ENCODE assay signal across 3 cellular contexts in the genomic region with DNA sequence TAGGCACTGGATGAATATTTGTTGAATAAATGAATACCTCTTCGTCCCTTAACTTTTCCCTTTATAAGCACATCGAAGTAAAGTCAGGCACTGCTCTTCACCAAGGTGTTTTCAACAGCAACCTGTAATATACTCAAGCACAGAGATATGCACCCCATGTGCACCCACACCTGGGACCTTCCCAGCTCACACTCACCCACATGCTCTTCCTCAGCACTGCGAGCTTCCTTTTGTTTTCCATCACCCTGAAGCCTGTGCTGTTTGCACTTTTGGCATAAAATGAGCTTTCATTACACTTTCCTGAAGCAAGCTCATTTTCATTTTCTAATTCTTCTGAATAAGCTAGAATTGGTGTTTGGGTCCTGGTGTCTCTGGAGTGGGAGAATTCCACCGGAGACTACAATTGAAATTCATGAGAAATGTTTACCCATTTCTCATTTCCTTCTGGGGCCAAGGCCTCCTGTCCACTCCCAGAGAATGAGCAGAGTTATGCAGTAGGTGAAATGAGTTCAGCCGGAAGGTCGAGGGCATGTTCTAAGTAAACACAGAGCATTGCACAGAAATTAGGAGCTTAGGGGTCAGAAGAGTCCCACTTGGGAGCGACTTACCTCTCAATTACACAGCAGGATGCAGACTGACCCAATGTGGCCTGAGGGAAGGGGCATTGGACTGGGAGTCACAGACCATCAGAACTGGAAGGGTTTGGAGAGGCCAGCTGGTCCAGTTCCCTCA.
A peak's percentile ranks its signal among the peaks of the same experiment; 100 is the strongest.
TF ChIP-seq lines count a peak whose summit lies in the region.

No MANE protein-coding gene starts in this region.

TF ChIP-seq in GM23338, 12 proteins besides CTCF, POLR2A, EP300 and RAD21 (continues in another document):
- TF ChIP-seq STAT1 (IDR thresholded peaks at IDR 0.05; ENCODE audit: unreplicated experiment) (no peak), ZNF331 (CRISPR knock-in tag; IDR thresholded peaks at IDR 0.05; ENCODE audit: low read depth) (no peak), EZH2 (IDR thresholded peaks at IDR 0.05; ENCODE audit: low read depth, unreplicated experiment) (no peak), CREB1 (CRISPR knock-in tag; IDR thresholded peaks at IDR 0.05; ENCODE audit: low read depth) (no peak)
- TF ChIP-seq, protein P1, sequence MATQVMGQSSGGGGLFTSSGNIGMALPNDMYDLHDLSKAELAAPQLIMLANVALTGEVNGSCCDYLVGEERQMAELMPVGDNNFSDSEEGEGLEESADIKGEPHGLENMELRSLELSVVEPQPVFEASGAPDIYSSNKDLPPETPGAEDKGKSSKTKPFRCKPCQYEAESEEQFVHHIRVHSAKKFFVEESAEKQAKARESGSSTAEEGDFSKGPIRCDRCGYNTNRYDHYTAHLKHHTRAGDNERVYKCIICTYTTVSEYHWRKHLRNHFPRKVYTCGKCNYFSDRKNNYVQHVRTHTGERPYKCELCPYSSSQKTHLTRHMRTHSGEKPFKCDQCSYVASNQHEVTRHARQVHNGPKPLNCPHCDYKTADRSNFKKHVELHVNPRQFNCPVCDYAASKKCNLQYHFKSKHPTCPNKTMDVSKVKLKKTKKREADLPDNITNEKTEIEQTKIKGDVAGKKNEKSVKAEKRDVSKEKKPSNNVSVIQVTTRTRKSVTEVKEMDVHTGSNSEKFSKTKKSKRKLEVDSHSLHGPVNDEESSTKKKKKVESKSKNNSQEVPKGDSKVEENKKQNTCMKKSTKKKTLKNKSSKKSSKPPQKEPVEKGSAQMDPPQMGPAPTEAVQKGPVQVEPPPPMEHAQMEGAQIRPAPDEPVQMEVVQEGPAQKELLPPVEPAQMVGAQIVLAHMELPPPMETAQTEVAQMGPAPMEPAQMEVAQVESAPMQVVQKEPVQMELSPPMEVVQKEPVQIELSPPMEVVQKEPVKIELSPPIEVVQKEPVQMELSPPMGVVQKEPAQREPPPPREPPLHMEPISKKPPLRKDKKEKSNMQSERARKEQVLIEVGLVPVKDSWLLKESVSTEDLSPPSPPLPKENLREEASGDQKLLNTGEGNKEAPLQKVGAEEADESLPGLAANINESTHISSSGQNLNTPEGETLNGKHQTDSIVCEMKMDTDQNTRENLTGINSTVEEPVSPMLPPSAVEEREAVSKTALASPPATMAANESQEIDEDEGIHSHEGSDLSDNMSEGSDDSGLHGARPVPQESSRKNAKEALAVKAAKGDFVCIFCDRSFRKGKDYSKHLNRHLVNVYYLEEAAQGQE (IDR thresholded peaks at IDR 0.05; ENCODE audit: unreplicated experiment): no peak

TF ChIP-seq in WTC11, 78 proteins besides CTCF, POLR2A, EP300 and RAD21:
- TF ChIP-seq GABPB1 (CRISPR knock-in tag; IDR thresholded peaks at IDR 0.05): peak; percentile 91
- TF ChIP-seq SMAD3 (CRISPR knock-in tag; IDR thresholded peaks at IDR 0.05; ENCODE audit: borderline replicate concordance): no peak
TF ChIP-seq in WTC11: peak in this region for 1.

TF ChIP-seq in HepG2, 621 proteins besides CTCF, POLR2A, EP300 and RAD21 (continues in another document):
- 0 out of 2 replicates have a peak, but pooled peaks have one; percentile 28 for TF ChIP-seq DMTF1 (CRISPR knock-in tag; IDR thresholded peaks at IDR 0.05)
- TF ChIP-seq NCOR1 (IDR thresholded peaks at IDR 0.05; ENCODE audit: borderline replicate concordance, low read length): no peak
- peak; percentile 98 for TF ChIP-seq HDAC2 (CRISPR knock-in tag; IDR thresholded peaks at IDR 0.05)
- TF ChIP-seq IKZF5 (CRISPR knock-in tag; IDR thresholded peaks at IDR 0.05): peak; percentile 97
- 0 out of 2 replicates have a peak, but pooled peaks have one; percentile 41 for TF ChIP-seq ZSCAN30 (CRISPR knock-in tag; IDR thresholded peaks at IDR 0.05)
- TF ChIP-seq ZNF317 (CRISPR knock-in tag; IDR thresholded peaks at IDR 0.05): no peak; the same call in 1 of the 2 replicates
- TF ChIP-seq MED1 (CRISPR knock-in tag; IDR thresholded peaks at IDR 0.05): peak; percentile 99
- peak; percentile 89 for TF ChIP-seq ATF2 (CRISPR knock-in tag; IDR thresholded peaks at IDR 0.05)
- TF ChIP-seq ZNF232 (CRISPR knock-in tag; IDR thresholded peaks at IDR 0.05; ENCODE audit: borderline replicate concordance): peak; percentile 61; the same call in 1 of the 2 replicates
- no peak for TF ChIP-seq ZNF282 (IDR thresholded peaks at IDR 0.05; ENCODE audit: partially characterized antibody)
- no peak for TF ChIP-seq ZBTB39 (CRISPR knock-in tag; IDR thresholded peaks at IDR 0.05)
- peak; percentile 84; the same call in 1 of the 2 replicates for TF ChIP-seq ZNF335 (CRISPR knock-in tag; IDR thresholded peaks at IDR 0.05)
- peak; percentile 91; the same call in 1 of the 2 replicates for TF ChIP-seq SSRP1 (CRISPR knock-in tag; IDR thresholded peaks at IDR 0.05)
- no peak for TF ChIP-seq ZNF879 (CRISPR knock-in tag; IDR thresholded peaks at IDR 0.05)
- TF ChIP-seq LRRFIP1 (CRISPR knock-in tag; conservative IDR thresholded peaks at IDR 0.05): no peak
- 0 out of 2 replicates have a peak, but pooled peaks have one; percentile 71 for TF ChIP-seq ZSCAN9 (CRISPR knock-in tag; IDR thresholded peaks at IDR 0.05; ENCODE audit: borderline replicate concordance)
- no peak for TF ChIP-seq KLF9 (CRISPR knock-in tag; IDR thresholded peaks at IDR 0.05; ENCODE audit: low read depth)
- TF ChIP-seq CAMTA2 (CRISPR knock-in tag; IDR thresholded peaks at IDR 0.05; ENCODE audit: borderline replicate concordance): no peak
- TF ChIP-seq SRSF4 (IDR thresholded peaks at IDR 0.05; ENCODE audit: low read depth, low read length, poor library complexity, severe bottlenecking): no peak
- no peak for TF ChIP-seq SP140L (CRISPR knock-in tag; IDR thresholded peaks at IDR 0.05; ENCODE audit: borderline replicate concordance)
- no peak for TF ChIP-seq U2AF1 (optimal IDR thresholded peaks at IDR 0.05; ENCODE audit: low read depth, low read length)
- TF ChIP-seq, protein P2, sequence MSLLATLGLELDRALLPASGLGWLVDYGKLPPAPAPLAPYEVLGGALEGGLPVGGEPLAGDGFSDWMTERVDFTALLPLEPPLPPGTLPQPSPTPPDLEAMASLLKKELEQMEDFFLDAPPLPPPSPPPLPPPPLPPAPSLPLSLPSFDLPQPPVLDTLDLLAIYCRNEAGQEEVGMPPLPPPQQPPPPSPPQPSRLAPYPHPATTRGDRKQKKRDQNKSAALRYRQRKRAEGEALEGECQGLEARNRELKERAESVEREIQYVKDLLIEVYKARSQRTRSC (CRISPR knock-in tag; IDR thresholded peaks at IDR 0.05; ENCODE audit: low read depth): no peak
- TF ChIP-seq ZNF547 (CRISPR knock-in tag; IDR thresholded peaks at IDR 0.05): no peak
- TF ChIP-seq SATB2 (CRISPR knock-in tag; IDR thresholded peaks at IDR 0.05): no peak
- no peak for TF ChIP-seq ZNF678 (CRISPR knock-in tag; IDR thresholded peaks at IDR 0.05)
- no peak for TF ChIP-seq CBX2 (IDR thresholded peaks at IDR 0.05; ENCODE audit: low read depth, low read length)
- TF ChIP-seq CBX2 (CRISPR knock-in tag; IDR thresholded peaks at IDR 0.05; ENCODE audit: low read depth): no peak
- TF ChIP-seq, protein P3, sequence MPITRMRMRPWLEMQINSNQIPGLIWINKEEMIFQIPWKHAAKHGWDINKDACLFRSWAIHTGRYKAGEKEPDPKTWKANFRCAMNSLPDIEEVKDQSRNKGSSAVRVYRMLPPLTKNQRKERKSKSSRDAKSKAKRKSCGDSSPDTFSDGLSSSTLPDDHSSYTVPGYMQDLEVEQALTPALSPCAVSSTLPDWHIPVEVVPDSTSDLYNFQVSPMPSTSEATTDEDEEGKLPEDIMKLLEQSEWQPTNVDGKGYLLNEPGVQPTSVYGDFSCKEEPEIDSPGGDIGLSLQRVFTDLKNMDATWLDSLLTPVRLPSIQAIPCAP (CRISPR knock-in tag; IDR thresholded peaks at IDR 0.05; ENCODE audit: low read depth): no peak
- no peak for TF ChIP-seq THAP8 (CRISPR knock-in tag; IDR thresholded peaks at IDR 0.05; ENCODE audit: borderline replicate concordance)
- TF ChIP-seq YEATS2 (CRISPR knock-in tag; IDR thresholded peaks at IDR 0.05; ENCODE audit: borderline replicate concordance): 0 out of 2 replicates have a peak, but pooled peaks have one; percentile 58
- TF ChIP-seq, protein P4, sequence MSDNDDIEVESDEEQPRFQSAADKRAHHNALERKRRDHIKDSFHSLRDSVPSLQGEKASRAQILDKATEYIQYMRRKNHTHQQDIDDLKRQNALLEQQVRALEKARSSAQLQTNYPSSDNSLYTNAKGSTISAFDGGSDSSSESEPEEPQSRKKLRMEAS (IDR thresholded peaks at IDR 0.05): no peak
- peak; percentile 52 for TF ChIP-seq SKIL (CRISPR knock-in tag; IDR thresholded peaks at IDR 0.05; ENCODE audit: borderline replicate concordance)
- peak; percentile 86 for TF ChIP-seq HOXA3 (CRISPR knock-in tag; IDR thresholded peaks at IDR 0.05)
